ENCODE assay signal across 8 cellular contexts in the genomic region with DNA sequence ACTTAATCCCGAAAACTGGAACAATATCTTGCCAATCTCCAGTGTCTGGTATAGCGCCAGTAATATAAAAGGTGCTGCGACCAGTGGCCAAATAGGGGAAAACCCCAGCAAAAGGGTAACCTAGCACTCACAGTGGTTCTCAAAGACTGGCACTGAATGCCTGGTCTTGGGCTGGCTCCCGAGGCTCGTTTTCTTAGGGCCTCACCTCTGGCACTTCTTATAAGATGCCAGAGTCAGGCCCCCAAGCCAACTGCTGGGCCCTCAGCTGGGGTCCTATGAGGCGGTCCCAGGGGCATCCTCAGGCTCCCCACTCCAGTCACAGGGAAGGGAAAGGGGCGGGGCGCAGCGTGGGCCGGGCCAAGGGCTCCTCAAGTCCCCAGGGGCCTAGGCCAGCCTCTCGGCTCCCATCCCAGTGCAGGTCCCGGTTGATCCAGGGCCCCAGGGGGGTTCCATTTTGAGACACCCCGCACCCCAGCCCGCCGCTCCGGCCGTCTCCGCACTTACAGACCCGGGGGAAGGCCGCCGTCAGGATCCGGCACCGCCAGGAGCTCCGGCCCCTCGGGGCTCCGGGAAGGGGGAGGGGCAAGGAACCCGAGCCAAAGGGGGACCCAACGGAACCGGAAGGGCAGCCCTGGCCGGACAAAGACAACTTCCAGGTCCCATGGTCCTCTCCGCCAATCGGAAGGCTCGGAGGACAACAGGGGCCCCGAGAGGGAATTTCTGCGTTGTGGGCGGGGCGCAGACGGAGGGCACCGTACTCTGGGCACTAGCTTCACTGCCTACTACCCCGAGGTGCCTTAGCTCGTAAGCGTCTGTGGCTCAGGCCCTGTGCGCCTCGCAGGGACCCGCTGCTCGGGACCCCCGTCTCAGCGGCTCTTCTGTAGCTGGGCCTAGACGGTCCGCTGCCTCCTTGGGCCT. TPM values are rescaled to one million over a fixed set of nuclear protein-coding genes. Genes with fewer than 3 reads are reported as not detected.
DNase-seq lines count a peak whose midpoint lies in the region; ATAC-seq and TF ChIP-seq lines count a peak whose summit lies in the region.

A gene with protein sequence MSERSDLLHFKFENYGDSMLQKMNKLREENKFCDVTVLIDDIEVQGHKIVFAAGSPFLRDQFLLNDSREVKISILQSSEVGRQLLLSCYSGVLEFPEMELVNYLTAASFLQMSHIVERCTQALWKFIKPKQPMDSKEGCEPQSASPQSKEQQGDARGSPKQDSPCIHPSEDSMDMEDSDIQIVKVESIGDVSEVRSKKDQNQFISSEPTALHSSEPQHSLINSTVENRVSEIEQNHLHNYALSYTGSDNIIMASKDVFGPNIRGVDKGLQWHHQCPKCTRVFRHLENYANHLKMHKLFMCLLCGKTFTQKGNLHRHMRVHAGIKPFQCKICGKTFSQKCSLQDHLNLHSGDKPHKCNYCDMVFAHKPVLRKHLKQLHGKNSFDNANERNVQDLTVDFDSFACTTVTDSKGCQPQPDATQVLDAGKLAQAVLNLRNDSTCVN (minus strand): TSS at position 580 of the 918 bp plus-strand sequence. CDS start 11,578 bp downstream, outside the sequence.

- peaks cover 8% of the 10 kb centered on the region for H3K36me3 Mint-ChIP-seq in effector memory CD8-positive, alpha-beta T cell (ENCODE audit: insufficient read depth)

- TF ChIP-seq CTCF in GM20000 (IDR thresholded peaks at IDR 0.05; ENCODE audit: extremely low read depth, missing control alignments), result no peak

- no peak within 1 kb of the TSS for H2BK5ac ChIP-seq in mesendoderm (ENCODE audit: low read length)

- no peak within 1 kb of the TSS for H2BK15ac ChIP-seq in mesendoderm (replicated peaks; ENCODE audit: low read depth)

- H3K4me1 ChIP-seq in mesendoderm (ENCODE audit: control insufficient read depth, low read depth, low read length), result peaks cover 4% of the 10 kb centered on the region

- H3K9me3 Mint-ChIP-seq in effector memory CD8-positive, alpha-beta T cell, result no peaks in the 10 kb centered on the region

- peak within 1 kb of the TSS; percentile 92 for H3K4ac ChIP-seq in mesendoderm (ENCODE audit: low read depth, low read length)

- no peaks in the 10 kb centered on the region for H3K36me3 ChIP-seq in mesendoderm (ENCODE audit: control insufficient read depth, insufficient read depth, low read length)

- peak within 1 kb of the TSS; percentile 60 for H3K4me2 ChIP-seq in mesendoderm (ENCODE audit: low read length)

- H3K27ac ChIP-seq in mesendoderm (ENCODE audit: low read depth, low read length), result peak within 1 kb of the TSS; percentile 64

- H3K4me3 ChIP-seq in mesendoderm (ENCODE audit: low read length), result peak within 1 kb of the TSS; percentile 79

- DNase-seq in COLO668 (lab: John Stamatoyannopoulos, UW; ENCODE audit: unreplicated experiment) (peak; percentile 93), GM20000 (ENCODE audit: low spot score) (peak; percentile 92), HS-5 (ENCODE audit: low read depth) (peak; percentile 82), NK-92 (lab: John Stamatoyannopoulos, UW; ENCODE audit: unreplicated experiment) (peak; percentile 65), mesendoderm (peak; percentile 98)
- peak; percentile 93 for DNase-seq in activated CD8-positive, alpha-beta memory T cell treated with anti-CD3 and anti-CD28 coated beads for 24 hours
- peak; percentile 84 to 89 (median 87) for DNase-seq in effector memory CD8-positive, alpha-beta T cell
- DNase-seq in stimulated activated CD8-positive, alpha-beta memory T cell treated with anti-CD3 and anti-CD28 coated beads, Interleukin-15, amount 100 ng/mL, for 1 hour (ENCODE audit: low read depth), result peak; percentile 69

- no peak within 1 kb of the TSS for H2AK5ac ChIP-seq in mesendoderm (ENCODE audit: low read length)

- no peak within 1 kb of the TSS for H4K5ac ChIP-seq in mesendoderm (ENCODE audit: low read length)

- H3K18ac ChIP-seq in mesendoderm (ENCODE audit: low read length), result peak within 1 kb of the TSS; percentile 96

- H3K79me1 ChIP-seq in mesendoderm (ENCODE audit: low read length), result peaks cover 14% of the 10 kb centered on the region

- H2BK120ac ChIP-seq in mesendoderm (ENCODE audit: low read depth, low read length), result no peak within 1 kb of the TSS

- peak within 1 kb of the TSS; percentile 78 for H3K9ac ChIP-seq in mesendoderm (ENCODE audit: low read length)

- no CpG with 5 or more reads among the region's 50 CpGs for WGBS in mesendoderm (ENCODE audit: extremely low coverage, insufficient coverage, low lambda C conversion rate)

- no peaks in the 10 kb centered on the region for H3K27me3 Mint-ChIP-seq in effector memory CD8-positive, alpha-beta T cell

- peaks cover 9 to 20% of the 10 kb centered on the region in 2 donors for H3K4me1 Mint-ChIP-seq in effector memory CD8-positive, alpha-beta T cell (ENCODE audit: low read depth in 2 of 2)

- peak within 1 kb of the TSS; percentile 78 for H4K8ac ChIP-seq in mesendoderm (ENCODE audit: low read depth, low read length)

- no peak within 1 kb of the TSS for H3K4me3 Mint-ChIP-seq in effector memory CD8-positive, alpha-beta T cell

- H3K23ac ChIP-seq in mesendoderm (ENCODE audit: low read length), result no peak within 1 kb of the TSS

- peaks cover 42% of the 10 kb centered on the region for H3K79me2 ChIP-seq in mesendoderm (ENCODE audit: control insufficient read depth, insufficient read depth, low read length)

- no peaks in the 10 kb centered on the region for H3K27me3 ChIP-seq in mesendoderm (ENCODE audit: insufficient read depth, low read length, poor library complexity)

- no peak within 1 kb of the TSS for H3K27ac Mint-ChIP-seq in effector memory CD8-positive, alpha-beta T cell

- peak within 1 kb of the TSS; percentile 90 for H3K56ac ChIP-seq in mesendoderm (ENCODE audit: low read length)

- peak; percentile 97 for ATAC-seq in effector memory CD8-positive, alpha-beta T cell (replicated peaks)

RNA-seq across cellular contexts. Expression of the gene that starts here (rescaled TPM):
- 3.9 TPM for polyA plus RNA-seq in mesendoderm (2013, experiment 1 of 2)
- polyA plus RNA-seq in mesendoderm (2013, experiment 2 of 2), result 3.5 TPM

Comparison
In these comparisons a context has a peak if more than half of its experiments do, and no peak if none do; other contexts are left out.
1. Peak in every context shown above with its lines: DNase-seq, ATAC-seq, H3K4me3 ChIP-seq and H3K27ac ChIP-seq.